Comparison of ENCODE assay signal across 8 cellular contexts in genomic region chr19:43526884-43527859, GRCh38. TPM values are rescaled to one million over a fixed set of nuclear protein-coding genes. Genes with fewer than 3 reads are reported as not detected.
A peak's percentile ranks its signal among the peaks of the same experiment; 100 is the strongest.
DNase-seq lines count a peak whose midpoint lies in the region; ATAC-seq and TF ChIP-seq lines count a peak whose summit lies in the region.

Gene ETHE1 (minus strand): TSS chr19:43527201. CDS start chr19:43527177, 24 bp downstream.

- no peaks in the 10 kb centered on the region for H3K27me3 ChIP-seq in BLaER1
- no peaks in the 10 kb centered on the region for H3K27me3 ChIP-seq in subcutaneous abdominal adipose tissue (ENCODE audit: control insufficient read depth in 5 of 5, insufficient read depth in 4 of 5, low read length in 5 of 5)

- peak; percentile 78 for ATAC-seq in GM19397 (IDR thresholded peaks at IDR 0.05; ENCODE audit: unreplicated experiment)

- no peaks in the 10 kb centered on the region for H3K9me3 ChIP-seq in BLaER1
- no peaks in the 10 kb centered on the region for H3K9me3 ChIP-seq in subcutaneous abdominal adipose tissue (ENCODE audit: control insufficient read depth in 5 of 5, low read length in 5 of 5)

- peak within 1 kb of the TSS; percentile 90 to 94 (median 94) for H3K4me3 Mint-ChIP-seq in nephron

- H3K9ac ChIP-seq in BLaER1 (peak within 1 kb of the TSS; percentile 88), subcutaneous abdominal adipose tissue (ENCODE audit: low read length in 5 of 5) (peak within 1 kb of the TSS; percentile 72 to 92 (median 89))

- H3K4me1 ChIP-seq in BLaER1 (peaks cover 46% of the 10 kb centered on the region), subcutaneous abdominal adipose tissue (ENCODE audit: control insufficient read depth in 5 of 5, insufficient read depth in 5 of 5, low read length in 5 of 5) (peaks cover 6 to 35% (median 29%) of the 10 kb centered on the region in 5 donors)

- H3K36me3 Mint-ChIP-seq in nephron (ENCODE audit: low read depth) = no peaks in the 10 kb centered on the region

- H3K4me2 ChIP-seq in BLaER1 = peak within 1 kb of the TSS; percentile 91

- peak within 1 kb of the TSS; percentile 87 for H3K4me3 ChIP-seq in BLaER1
- H3K4me3 ChIP-seq in fibroblast of villous mesenchyme (ENCODE audit: low read depth, low read length) = peak within 1 kb of the TSS; percentile 90
- peak within 1 kb of the TSS; percentile 81 to 92 (median 87) for H3K4me3 ChIP-seq in subcutaneous abdominal adipose tissue (ENCODE audit: low read depth in 1 of 5, low read length in 5 of 5)

- H3K27ac Mint-ChIP-seq in nephron = peak within 1 kb of the TSS; percentile 80 to 89 (median 86)

- H3K27me3 Mint-ChIP-seq in nephron (ENCODE audit: low read depth) = no peaks in the 10 kb centered on the region

- H4K20me1 ChIP-seq in BLaER1 = peaks cover 15% of the 10 kb centered on the region

- H3K36me3 ChIP-seq in BLaER1 (peaks cover 10% of the 10 kb centered on the region; the same call in 1 of the 2 replicates), subcutaneous abdominal adipose tissue (ENCODE audit: control insufficient read depth in 5 of 5, insufficient read depth in 5 of 5, low read length in 5 of 5) (no peaks in the 10 kb centered on the region)

- peaks cover 17% of the 10 kb centered on the region for H3K4me1 Mint-ChIP-seq in nephron

- no peaks in the 10 kb centered on the region for H3K9me3 Mint-ChIP-seq in nephron

- TF ChIP-seq CTCF in fibroblast of villous mesenchyme (IDR thresholded peaks at IDR 0.05; ENCODE audit: insufficient read depth, low read depth, low read length) (no peak), nephron (IDR thresholded peaks at IDR 0.05; ENCODE audit: unreplicated experiment in 3 of 3) (no peak)

- peak within 1 kb of the TSS; percentile 78 for H3K27ac ChIP-seq in BLaER1
- peak within 1 kb of the TSS; percentile 85 for H3K27ac ChIP-seq in subcutaneous abdominal adipose tissue (ENCODE audit: low read depth, low read length)

- DNase-seq in HuH-7 (ENCODE audit: low spot score) (peak; percentile 85), SHP77 (lab: John Stamatoyannopoulos, UW) (peak; percentile 39 to 70), fibroblast of villous mesenchyme (ENCODE audit: low read depth) (peak; percentile 54)
- peak; percentile 92 for DNase-seq in activated effector memory CD4-positive, alpha-beta T cell treated with anti-CD3 and anti-CD28 coated beads, Interleukin-2, amount 50 U/mL, for 16 hours

RNA-seq across cellular contexts. Expression of gene ETHE1, which starts in this region (rescaled TPM):
- total RNA-seq in fibroblast of villous mesenchyme = 113 and 121 TPM in 2 replicates

Comparison
In these comparisons a context has a peak if more than half of its experiments do, and no peak if none do; other contexts are left out.
1. Peak in every context shown above with its lines: DNase-seq, ATAC-seq, H3K4me3 ChIP-seq and H3K27ac ChIP-seq.